In genomic region chr3:122496529-122496928, GRCh38 we compare ENCODE assay signal across 3 cellular contexts.
TF ChIP-seq lines count a peak whose summit lies in the region.

No MANE protein-coding gene starts in this region.

TF ChIP-seq in A549, 52 proteins besides CTCF, POLR2A, EP300 and RAD21:
- TF ChIP-seq PHF8 (IDR thresholded peaks at IDR 0.05; ENCODE audit: borderline replicate concordance, low read depth) (no peak), MYC (IDR thresholded peaks at IDR 0.05; ENCODE audit: borderline replicate concordance, low read length) (no peak), ELK1 (IDR thresholded peaks at IDR 0.05; ENCODE audit: low read depth, low read length) (no peak), EHMT2 (IDR thresholded peaks at IDR 0.05; ENCODE audit: low read depth) (no peak)

TF ChIP-seq in HCT116, 20 proteins besides CTCF, POLR2A, EP300 and RAD21:
- no peak for TF ChIP-seq SRF (IDR thresholded peaks at IDR 0.05; ENCODE audit: low read depth)
- no peak for TF ChIP-seq JUND (IDR thresholded peaks at IDR 0.05)
- TF ChIP-seq CEBPB (IDR thresholded peaks at IDR 0.05; ENCODE audit: low read depth), result no peak

TF ChIP-seq in WTC11, 78 proteins besides CTCF, POLR2A, EP300 and RAD21:
- TF ChIP-seq ZMAT4 (CRISPR knock-in tag; IDR thresholded peaks at IDR 0.05) (no peak), ARID4B (CRISPR knock-in tag; IDR thresholded peaks at IDR 0.05; ENCODE audit: borderline replicate concordance) (no peak), ELF4 (CRISPR knock-in tag; IDR thresholded peaks at IDR 0.05; ENCODE audit: low read depth) (no peak), SP1 (CRISPR knock-in tag; conservative IDR thresholded peaks at IDR 0.05) (no peak)
